ENCODE assay signal across 17 cellular contexts in genomic region chr3:36095238-36095637, GRCh38.
A peak's percentile ranks its signal among the peaks of the same experiment; 100 is the strongest.
DNase-seq lines count a peak whose midpoint lies in the region; ATAC-seq and TF ChIP-seq lines count a peak whose summit lies in the region.
"Had no signal": no experiment of that assay in that cellular context is flagged by ENCODE, and none has a peak within 500 bp of the region (broad histone marks: within the 10 kb centered on the region; RNA-seq: fewer than 3 reads in every experiment).

No MANE protein-coding gene starts in this region.

- ATAC-seq in HG02938 (IDR thresholded peaks at IDR 0.05; ENCODE audit: unreplicated experiment): peak; percentile 78
- ATAC-seq in GM21381 (IDR thresholded peaks at IDR 0.05; ENCODE audit: unreplicated experiment): no peak
- ATAC-seq: K562, right cardiac atrium, Right ventricle myocardium inferior had no signal

- no peaks in the 10 kb centered on the region for H3K4me1 ChIP-seq in sigmoid colon
- H3K4me1 ChIP-seq: testis had no signal

- no peak overlapping the region for H3K4me3 ChIP-seq in sigmoid colon
- H3K4me3 ChIP-seq: GM23248, K562, testis had no signal

- TF ChIP-seq CTCF in sigmoid colon (IDR thresholded peaks at IDR 0.05): no peak

- no peaks in the 10 kb centered on the region for H3K27me3 ChIP-seq in sigmoid colon
- H3K27me3 ChIP-seq: testis had no signal

- no peak for TF ChIP-seq POLR2A in sigmoid colon (IDR thresholded peaks at IDR 0.05)

- H3K27ac ChIP-seq in caudate nucleus (ENCODE audit: low read depth, low read length): no peak overlapping the region
- no peak overlapping the region for H3K27ac ChIP-seq in sigmoid colon
- H3K27ac ChIP-seq: GM23248, testis had no signal

- peak; percentile 3 for DNase-seq in SKM-1 treated with dmso at 0.1 percent for 144 hours (lab: John Stamatoyannopoulos, UW; ENCODE audit: unreplicated experiment)
- no peak for DNase-seq in SKM-1 (lab: John Stamatoyannopoulos, UW; ENCODE audit: unreplicated experiment)
- peak; percentile 18 for DNase-seq in NOMO-1 treated with dmso at 0.1 percent for 144 hours (lab: John Stamatoyannopoulos, UW; ENCODE audit: unreplicated experiment)
- no peak for DNase-seq in caudate nucleus (lab: John Stamatoyannopoulos, UW)
- no peak for DNase-seq in sigmoid colon
- DNase-seq in NCI-H2196 treated with DMSO at 0.1 percent for 48 hours (lab: John Stamatoyannopoulos, UW; ENCODE audit: unreplicated experiment): no peak
- DNase-seq: activated CD4-positive, alpha-beta T cell treated with anti-CD3 and anti-CD28 coated beads for 48 hours; DMS79 treated with DMSO at 0.1 percent for 48 hours; effector memory CD4-positive, alpha-beta T cell; GM23248; NCI-H2171 treated with DMSO at 0.1 percent for 48 hours; right cardiac atrium; testis had no signal

- TF ChIP-seq EP300 in sigmoid colon (IDR thresholded peaks at IDR 0.05): no peak

- H3K9me3 ChIP-seq in sigmoid colon: no peaks in the 10 kb centered on the region
- H3K9me3 ChIP-seq: testis had no signal

- intact Hi-C loops in sigmoid colon (cut with DNase I): no loop called here

- H3K36me3 ChIP-seq in sigmoid colon: no peaks in the 10 kb centered on the region

- WGBS in sigmoid colon, 2 donors: 73 to 88% methylated on average over 3 of the region's 3 CpGs

Comparison
In these comparisons a context has a peak if more than half of its experiments do, and no peak if none do; other contexts are left out.
1. DNase-seq: peak in SKM-1 treated with dmso at 0.1 percent for 144 hours (single experiment) and NOMO-1 treated with dmso at 0.1 percent for 144 hours (single experiment); none in SKM-1 (single experiment), caudate nucleus (0 of 61), sigmoid colon (single experiment) and NCI-H2196 treated with DMSO at 0.1 percent for 48 hours (single experiment).